12 cellular contexts compared by ENCODE assay signal in genomic region chr14:71362920-71363584, GRCh38. TPM values are rescaled to one million over a fixed set of nuclear protein-coding genes. Genes with fewer than 3 reads are reported as not detected.
DNase-seq lines count a peak whose midpoint lies in the region; ATAC-seq and TF ChIP-seq lines count a peak whose summit lies in the region.
"Had no signal": no experiment of that assay in that cellular context is flagged by ENCODE, and none has a peak within 500 bp of the region (broad histone marks: within the 10 kb centered on the region; RNA-seq: fewer than 3 reads in every experiment).

No MANE protein-coding gene starts in this region.

- H3K27ac ChIP-seq in SJSA1 (peak overlapping the region; percentile 47), heart right ventricle (peak overlapping the region in 4 of 10 donors; percentile 13 to 81 (median 45)), transverse colon (peak overlapping the region; percentile 33 to 60 (median 46))

- WGBS in heart right ventricle, 2 donors = 64 to 73% methylated on average over 3 of the region's 3 CpGs
- 59 to 75% methylated on average over 3 of the region's 3 CpGs for WGBS in transverse colon (ENCODE audit: low coverage in 1 of 2), 2 donors

- H3K36me3 ChIP-seq in SJSA1 (no peaks in the 10 kb centered on the region), heart right ventricle (no peaks in the 10 kb centered on the region), transverse colon (no peaks in the 10 kb centered on the region)

- POLR2A ChIA-PET in GM10248 (lab: Yijun Ruan, JAX) = no interaction called here

- no peaks in the 10 kb centered on the region for H3K27me3 ChIP-seq in SJSA1 (replicated peaks)
- no peaks in the 10 kb centered on the region for H3K27me3 ChIP-seq in heart right ventricle
- H3K27me3 ChIP-seq in transverse colon = no peaks in the 10 kb centered on the region

- peaks cover 35% of the 10 kb centered on the region for H3K4me1 ChIP-seq in SJSA1 (replicated peaks)
- H3K4me1 ChIP-seq in heart right ventricle = peaks cover 0 to 35% (median 20%) of the 10 kb centered on the region in 9 donors
- peaks cover 0 to 27% (median 10%) of the 10 kb centered on the region in 4 donors for H3K4me1 ChIP-seq in transverse colon

- TF ChIP-seq CTCF in heart right ventricle (IDR thresholded peaks at IDR 0.05) (no peak), transverse colon (IDR thresholded peaks at IDR 0.05) (no peak), GM10248 (IDR thresholded peaks at IDR 0.05; ENCODE audit: control extremely low read depth, extremely low read depth, low read depth, missing control alignments) (no peak)

- no peak for TF ChIP-seq POLR2A in transverse colon (IDR thresholded peaks at IDR 0.05)

- H3K4me3 ChIP-seq in SJSA1 = no peak overlapping the region
- no peak overlapping the region for H3K4me3 ChIP-seq in heart right ventricle
- H3K4me3 ChIP-seq in transverse colon = no peak overlapping the region
- H3K4me3 ChIP-seq: lung had no signal

- no peak for TF ChIP-seq EP300 in transverse colon (IDR thresholded peaks at IDR 0.05; ENCODE audit: low read depth)

- DNase-seq in SIG-M5 treated with dmso at 0.1 percent for 504 hours (lab: John Stamatoyannopoulos, UW; ENCODE audit: unreplicated experiment) (peak; percentile 4), SIG-M5 (lab: John Stamatoyannopoulos, UW) (no peak), SJSA1 (ENCODE audit: low read depth in 1 of 2, low spot score in 2 of 2) (peak in 1 of 2 experiments; percentile 47), heart right ventricle (no peak), transverse colon (no peak), NAMALWA (ENCODE audit: low spot score) (no peak), GM10248 (ENCODE audit: extremely low spot score) (no peak)
- no peak for DNase-seq in effector CD4-positive, alpha-beta T cell
- DNase-seq: ACHN; activated effector memory CD4-positive, alpha-beta T cell treated with anti-CD3 and anti-CD28 coated beads, Interleukin-2, amount 50 U/mL, for 16 hours; substantia nigra had no signal

- ATAC-seq in heart right ventricle = peak in 6 of 8 donors; percentile 43 to 78 (median 64)

- CTCF ChIA-PET in GM10248 (lab: Yijun Ruan, JAX) = interaction anchor here (0.7 to 2.2 kb wide), 7 partner anchors 8 to 41 kb away, joined by 3 to 6 read pairs (median 3); no protein-coding TSS in a partner anchor

- intact Hi-C loops in heart right ventricle (cut with DNase I) (no loop called here), transverse colon (cut with DNase I; ENCODE audit: low total_unique reads) (no loop called here)

- H3K9me3 ChIP-seq in SJSA1 (replicated peaks) (no peaks in the 10 kb centered on the region), heart right ventricle (peaks cover 0 to 5% (median 0%) of the 10 kb centered on the region in 11 donors), transverse colon (no peaks in the 10 kb centered on the region)

- in situ Hi-C loops in transverse colon (cut with MboI; ENCODE audit: low pct_ligation_motif_present in 1 of 4, low pct_unique_long_range_greater_than_20kb in 1 of 4, low sequenced_read_pairs in 3 of 4) = no loop called here

RNA-seq across cellular contexts. Expression of gene SIPA1L1, which starts 42.8 kb away (rescaled TPM):
- 10.8 and 21.0 TPM in 2 replicates for total RNA-seq in SJSA1 (2014; rRNA removed; shearing (Covaris generic))
- total RNA-seq in heart right ventricle (10 to 100 TPM in 1 of 10 donors, 1 to 10 TPM in 9; 5.7 to 18.0 (median 8.4) TPM), transverse colon (100 to 1,000 TPM in 1 of 4 donors, 10 to 100 TPM in 3; 46.4 to 181 (median 81.7) TPM)
- 1 to 10 TPM; 4.3 to 4.9 TPM for polyA plus RNA-seq in heart right ventricle
